ENCODE assay signal across 1 cellular context in genomic region chr11:117584056-117584830, GRCh38.
TF ChIP-seq lines count a peak whose summit lies in the region.

No MANE protein-coding gene starts in this region.

TF ChIP-seq in GM23338, 12 proteins besides CTCF, POLR2A, EP300 and RAD21:
- TF ChIP-seq ZNF462 (CRISPR knock-in tag; IDR thresholded peaks at IDR 0.05), result no peak
